9 cellular contexts compared by ENCODE assay signal in the genomic region with DNA sequence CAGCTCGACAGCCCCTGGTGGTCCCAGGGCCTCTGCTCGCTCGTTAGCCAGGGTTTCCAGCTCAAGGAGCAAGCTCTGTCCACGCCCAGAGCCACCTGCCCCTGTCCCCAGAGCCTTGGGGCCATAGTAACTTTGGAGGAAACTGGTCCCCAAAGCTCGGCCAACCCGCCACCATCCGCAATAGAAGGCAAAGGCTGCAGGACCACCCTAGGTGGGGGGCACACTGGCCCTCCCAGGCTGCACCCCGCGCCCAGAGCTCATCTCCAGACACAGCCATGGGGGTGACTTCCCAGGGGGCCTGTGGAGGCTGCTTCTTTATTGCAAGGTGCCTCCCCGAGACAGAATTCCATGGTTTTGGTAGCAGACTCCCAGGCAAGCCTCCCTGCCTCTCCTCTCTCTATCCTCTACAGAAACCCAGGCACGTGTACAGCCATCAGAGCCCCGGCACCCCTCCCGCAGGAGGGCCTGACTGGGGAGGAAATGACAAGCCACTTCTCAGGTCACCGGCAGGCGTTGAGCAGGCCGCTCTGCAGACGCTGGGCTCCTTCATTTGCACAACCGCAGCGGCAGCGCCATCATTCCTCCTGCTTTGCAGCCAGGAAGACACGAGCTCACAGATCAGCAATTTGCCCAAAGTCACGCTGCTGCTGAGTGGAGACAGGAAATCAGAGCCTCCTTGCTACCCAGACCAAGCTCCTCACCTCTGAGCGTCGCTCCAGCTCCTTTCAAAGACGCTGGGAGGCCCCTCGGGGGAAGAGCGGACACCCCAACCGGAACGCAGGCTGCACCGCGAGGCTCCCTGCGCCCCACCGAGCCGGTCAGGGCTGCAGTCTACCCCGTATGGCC.
DNase-seq lines count a peak whose midpoint lies in the region; ATAC-seq and TF ChIP-seq lines count a peak whose summit lies in the region.
"Had no signal": no experiment of that assay in that cellular context is flagged by ENCODE, and none has a peak within 500 bp of the region (broad histone marks: within the 10 kb centered on the region; RNA-seq: fewer than 3 reads in every experiment).

No MANE protein-coding gene starts in this region.

- H3K27ac ChIP-seq in lung (ENCODE audit: low read depth in 1 of 2, low read length in 1 of 2), result no peak overlapping the region

- no peaks in the 10 kb centered on the region for H3K4me1 ChIP-seq in lung (ENCODE audit: control insufficient read depth in 2 of 2, insufficient read depth in 2 of 2, low read length in 2 of 2)

- no peaks in the 10 kb centered on the region for H3K27me3 ChIP-seq in lung (ENCODE audit: control insufficient read depth, insufficient read depth)

- H3K9me3 ChIP-seq in lung (ENCODE audit: control insufficient read depth in 2 of 2, insufficient read depth in 1 of 2, low read length in 1 of 2), result no peaks in the 10 kb centered on the region

- WGBS in lung, 2 donors, result 41 to 57% methylated on average over 35 of the region's 35 CpGs

- H3K36me3 ChIP-seq in lung (ENCODE audit: control insufficient read depth in 2 of 2, insufficient read depth in 2 of 2, low read length in 2 of 2), result no peaks in the 10 kb centered on the region

- TF ChIP-seq POLR2A in GM18505 (IDR thresholded peaks at IDR 0.05; ENCODE audit: borderline replicate concordance, extremely low read depth, insufficient read depth, insufficient read length), result no peak

- no peak for ATAC-seq in lung (ENCODE audit: insufficient read depth, low FRiP score)
- no peak for ATAC-seq in GM18505 (IDR thresholded peaks at IDR 0.05; ENCODE audit: unreplicated experiment)

- H3K4me3 ChIP-seq in lung, result no peak overlapping the region

- peak; percentile 43 for DNase-seq in stimulated activated CD4-positive, alpha-beta T cell treated with anti-CD3 and anti-CD28 coated beads, Interleukin-15, amount 100 ng/mL, for 24 hours
- DNase-seq in stimulated activated CD4-positive, alpha-beta T cell treated with anti-CD3 and anti-CD28 coated beads, Interleukin-4, amount 100 ng/mL, for 1 hour, result no peak
- peak; percentile 14 for DNase-seq in activated naive CD4-positive, alpha-beta T cell treated with anti-CD3 and anti-CD28 coated beads, Interleukin-2, amount 50 U/mL, for 16 hours
- DNase-seq in lung (ENCODE audit: low spot score), result peak; percentile 41
- no peak for DNase-seq in GDM1 (lab: John Stamatoyannopoulos, UW)
- DNase-seq in NCI-H1092 treated with DMSO at 0.1 percent for 48 hours (lab: John Stamatoyannopoulos, UW), result no peak
- DNase-seq in SK-N-DZ (ENCODE audit: low spot score), result no peak
- DNase-seq: SIG-M5 had no signal

- no peak for TF ChIP-seq CTCF in lung (IDR thresholded peaks at IDR 0.05; ENCODE audit: control extremely low read depth, extremely low read depth)

Comparison
In these comparisons a context has a peak if more than half of its experiments do, and no peak if none do; other contexts are left out.
1. DNase-seq: peak in stimulated activated CD4-positive, alpha-beta T cell treated with anti-CD3 and anti-CD28 coated beads, Interleukin-15, amount 100 ng/mL, for 24 hours (single experiment), activated naive CD4-positive, alpha-beta T cell treated with anti-CD3 and anti-CD28 coated beads, Interleukin-2, amount 50 U/mL, for 16 hours (single experiment) and lung (single experiment); none in stimulated activated CD4-positive, alpha-beta T cell treated with anti-CD3 and anti-CD28 coated beads, Interleukin-4, amount 100 ng/mL, for 1 hour (single experiment), GDM1 (single experiment), NCI-H1092 treated with DMSO at 0.1 percent for 48 hours (single experiment) and SK-N-DZ (single experiment).